12 cellular contexts compared by ENCODE assay signal in the genomic region with DNA sequence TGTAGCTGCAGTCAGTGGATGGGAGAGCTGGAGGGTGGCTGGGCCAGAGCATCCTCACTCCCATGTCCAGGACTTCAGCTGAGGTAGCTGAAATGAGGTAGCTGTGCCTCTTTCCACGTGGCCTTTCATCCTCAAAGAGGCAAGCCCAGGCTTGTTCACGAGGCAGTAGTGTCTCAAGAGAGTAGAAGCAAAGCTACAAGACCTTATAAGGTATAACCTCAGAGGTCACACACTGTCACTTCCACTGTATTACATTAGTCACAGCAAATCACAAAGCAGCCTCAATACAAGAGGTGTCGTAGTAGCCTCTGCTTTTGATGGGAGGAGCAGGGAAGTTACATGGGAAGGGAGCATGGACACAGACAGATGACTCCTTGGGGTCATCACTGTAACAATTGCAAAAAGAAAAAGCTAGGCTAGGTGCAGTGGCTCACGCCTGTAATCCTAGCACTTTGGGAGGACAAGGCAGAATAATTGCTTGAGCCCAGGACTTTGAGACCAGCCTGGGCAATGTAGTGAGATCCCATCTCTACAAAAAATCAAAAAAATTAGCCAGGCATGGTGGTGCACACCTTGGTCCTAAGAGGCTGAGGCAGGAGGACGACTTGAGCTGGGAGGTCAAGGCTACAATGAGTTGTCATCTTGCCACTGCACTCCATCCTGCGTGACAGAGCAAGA.
DNase-seq lines count a peak whose midpoint lies in the region; ATAC-seq, FAIRE-seq and TF ChIP-seq lines count a peak whose summit lies in the region.
"Had no signal": no experiment of that assay in that cellular context is flagged by ENCODE, and none has a peak within 500 bp of the region (broad histone marks: within the 10 kb centered on the region; RNA-seq: fewer than 3 reads in every experiment).

No MANE protein-coding gene starts in this region.

- FAIRE-seq in GM12891 (lab: Jason Lieb, UNC), result no peak

- H3K27me3 Mint-ChIP-seq in activated T-cell treated with anti-CD3 and anti-CD28 coated beads, Interleukin-2, amount 50 U/mL, for 72 hours (ENCODE audit: low read depth), result no peaks in the 10 kb centered on the region
- no peaks in the 10 kb centered on the region for H3K27me3 Mint-ChIP-seq in activated T-cell treated with anti-CD3 and anti-CD28 coated beads, Interleukin-2, amount 50 U/mL, for 24 hours
- H3K27me3 Mint-ChIP-seq in activated T-helper 17 cell treated with anti-CD3 and anti-CD28 coated beads, Interleukin-2, amount 50 U/mL, for 72 hours, result peaks cover 4% of the 10 kb centered on the region
- H3K27me3 Mint-ChIP-seq in T-cell, result peaks cover 0 to 4% of the 10 kb centered on the region in 2 donors

- ATAC-seq in activated T-cell treated with anti-CD3 and anti-CD28 coated beads, Interleukin-2, amount 50 U/mL, for 72 hours (replicated peaks in 1 of 2), result peak; percentile 67 to 83
- ATAC-seq in HG03439 (IDR thresholded peaks at IDR 0.05; ENCODE audit: unreplicated experiment) (peak; percentile 74), T-cell (replicated peaks in 1 of 4) (no peak), GM19455 (IDR thresholded peaks at IDR 0.05; ENCODE audit: unreplicated experiment) (no peak)
- peak; percentile 77 for ATAC-seq in activated T-helper 17 cell treated with anti-CD3 and anti-CD28 coated beads, Interleukin-2, amount 50 U/mL, for 72 hours (replicated peaks)
- peak; percentile 70 for ATAC-seq in stimulated activated effector memory CD8-positive, alpha-beta T cell treated with anti-CD3 and anti-CD28 coated beads, Interleukin-12 subunit alpha, Interleukin-12 subunit beta, amount 100 ng/mL, for 72 hours

- H3K36me3 Mint-ChIP-seq in activated T-cell treated with anti-CD3 and anti-CD28 coated beads, Interleukin-2, amount 50 U/mL, for 72 hours (ENCODE audit: insufficient read depth in 2 of 2), result peaks cover 0 to 5% of the 10 kb centered on the region in 2 donors
- H3K36me3 Mint-ChIP-seq in activated T-cell treated with anti-CD3 and anti-CD28 coated beads, Interleukin-2, amount 50 U/mL, for 24 hours (ENCODE audit: low read depth), result no peaks in the 10 kb centered on the region
- no peaks in the 10 kb centered on the region for H3K36me3 Mint-ChIP-seq in activated T-helper 17 cell treated with anti-CD3 and anti-CD28 coated beads, Interleukin-2, amount 50 U/mL, for 72 hours (ENCODE audit: low read depth)
- H3K36me3 Mint-ChIP-seq in stimulated activated effector memory CD8-positive, alpha-beta T cell treated with anti-CD3 and anti-CD28 coated beads, Interleukin-12 subunit alpha, Interleukin-12 subunit beta, amount 100 ng/mL, for 72 hours, result no peaks in the 10 kb centered on the region
- no peaks in the 10 kb centered on the region for H3K36me3 Mint-ChIP-seq in T-cell

- no peak overlapping the region for H3K4me3 Mint-ChIP-seq in activated T-cell treated with anti-CD3 and anti-CD28 coated beads, Interleukin-2, amount 50 U/mL, for 72 hours
- no peak overlapping the region for H3K4me3 Mint-ChIP-seq in activated T-cell treated with anti-CD3 and anti-CD28 coated beads, Interleukin-2, amount 50 U/mL, for 24 hours
- no peak overlapping the region for H3K4me3 Mint-ChIP-seq in activated T-helper 17 cell treated with anti-CD3 and anti-CD28 coated beads, Interleukin-2, amount 50 U/mL, for 72 hours
- H3K4me3 Mint-ChIP-seq in stimulated activated effector memory CD8-positive, alpha-beta T cell treated with anti-CD3 and anti-CD28 coated beads, Interleukin-12 subunit alpha, Interleukin-12 subunit beta, amount 100 ng/mL, for 72 hours, result no peak overlapping the region
- H3K4me3 Mint-ChIP-seq in T-cell, result no peak overlapping the region

- TF ChIP-seq POLR2A in GM12891 (IDR thresholded peaks at IDR 0.05; ENCODE audit: low read depth, low read length), result no peak

- no peaks in the 10 kb centered on the region for H3K4me1 Mint-ChIP-seq in activated T-cell treated with anti-CD3 and anti-CD28 coated beads, Interleukin-2, amount 50 U/mL, for 72 hours (ENCODE audit: low read depth)
- no peaks in the 10 kb centered on the region for H3K4me1 Mint-ChIP-seq in activated T-cell treated with anti-CD3 and anti-CD28 coated beads, Interleukin-2, amount 50 U/mL, for 24 hours (ENCODE audit: low read depth)
- H3K4me1 Mint-ChIP-seq in activated T-helper 17 cell treated with anti-CD3 and anti-CD28 coated beads, Interleukin-2, amount 50 U/mL, for 72 hours, result no peaks in the 10 kb centered on the region
- no peaks in the 10 kb centered on the region for H3K4me1 Mint-ChIP-seq in stimulated activated effector memory CD8-positive, alpha-beta T cell treated with anti-CD3 and anti-CD28 coated beads, Interleukin-12 subunit alpha, Interleukin-12 subunit beta, amount 100 ng/mL, for 72 hours
- no peaks in the 10 kb centered on the region for H3K4me1 Mint-ChIP-seq in T-cell

- H3K9me3 Mint-ChIP-seq in activated T-cell treated with anti-CD3 and anti-CD28 coated beads, Interleukin-2, amount 50 U/mL, for 72 hours, result peaks cover 2% of the 10 kb centered on the region in 2 donors
- H3K9me3 Mint-ChIP-seq in activated T-cell treated with anti-CD3 and anti-CD28 coated beads, Interleukin-2, amount 50 U/mL, for 24 hours, result no peaks in the 10 kb centered on the region
- peaks cover 3% of the 10 kb centered on the region for H3K9me3 Mint-ChIP-seq in activated T-helper 17 cell treated with anti-CD3 and anti-CD28 coated beads, Interleukin-2, amount 50 U/mL, for 72 hours
- H3K9me3 Mint-ChIP-seq in stimulated activated effector memory CD8-positive, alpha-beta T cell treated with anti-CD3 and anti-CD28 coated beads, Interleukin-12 subunit alpha, Interleukin-12 subunit beta, amount 100 ng/mL, for 72 hours, result no peaks in the 10 kb centered on the region
- no peaks in the 10 kb centered on the region for H3K9me3 Mint-ChIP-seq in T-cell

- H3K27ac Mint-ChIP-seq in activated T-cell treated with anti-CD3 and anti-CD28 coated beads, Interleukin-2, amount 50 U/mL, for 72 hours, result no peak overlapping the region
- no peak overlapping the region for H3K27ac Mint-ChIP-seq in activated T-cell treated with anti-CD3 and anti-CD28 coated beads, Interleukin-2, amount 50 U/mL, for 24 hours
- no peak overlapping the region for H3K27ac Mint-ChIP-seq in activated T-helper 17 cell treated with anti-CD3 and anti-CD28 coated beads, Interleukin-2, amount 50 U/mL, for 72 hours
- H3K27ac Mint-ChIP-seq in stimulated activated effector memory CD8-positive, alpha-beta T cell treated with anti-CD3 and anti-CD28 coated beads, Interleukin-12 subunit alpha, Interleukin-12 subunit beta, amount 100 ng/mL, for 72 hours, result peak overlapping the region; percentile 43
- H3K27ac Mint-ChIP-seq in T-cell, result no peak overlapping the region

- DNase-seq in activated T-cell treated with anti-CD3 and anti-CD28 coated beads, Interleukin-2, amount 50 U/mL, for 72 hours, result peak in 1 of 2 donors; percentile 16
- no peak for DNase-seq in activated T-cell treated with anti-CD3 and anti-CD28 coated beads, Interleukin-2, amount 50 U/mL, for 24 hours
- no peak for DNase-seq in stimulated activated effector memory CD8-positive, alpha-beta T cell treated with anti-CD3 and anti-CD28 coated beads, Interleukin-12 subunit alpha, Interleukin-12 subunit beta, amount 100 ng/mL, for 72 hours (ENCODE audit: low spot score in 2 of 2)
- DNase-seq in GM12891 (ENCODE audit: insufficient read length, low spot score) (no peak), T-cell (no peak)
- DNase-seq: activated CD8-positive, alpha-beta memory T cell treated with anti-CD3 and anti-CD28 coated beads for 24 hours; anterior cingulate cortex; NCI-H146; stimulated activated CD4-positive, alpha-beta T cell treated with anti-CD3 and anti-CD28 coated beads, Interleukin-4, amount 100 ng/mL, for 1 hour had no signal

- POLR2A ChIA-PET in T-cell (lab: Charles Lee), result no interaction called here

- CTCF ChIA-PET in T-cell (lab: Charles Lee), result no interaction called here

TF ChIP-seq in GM12891, 5 proteins besides CTCF, POLR2A, EP300 and RAD21:
- TF ChIP-seq PAX5 (IDR thresholded peaks at IDR 0.05; ENCODE audit: insufficient read depth, low read length, severe bottlenecking) (no peak), POU2F2 (IDR thresholded peaks at IDR 0.05; ENCODE audit: low read depth, low read length) (no peak)

Comparison
In these comparisons a context has a peak if more than half of its experiments do, and no peak if none do; other contexts are left out.
1. ATAC-seq: peak in activated T-cell treated with anti-CD3 and anti-CD28 coated beads, Interleukin-2, amount 50 U/mL, for 72 hours (2 of 2), HG03439 (single experiment), activated T-helper 17 cell treated with anti-CD3 and anti-CD28 coated beads, Interleukin-2, amount 50 U/mL, for 72 hours (single experiment) and stimulated activated effector memory CD8-positive, alpha-beta T cell treated with anti-CD3 and anti-CD28 coated beads, Interleukin-12 subunit alpha, Interleukin-12 subunit beta, amount 100 ng/mL, for 72 hours (single experiment); none in T-cell (0 of 4) and GM19455 (single experiment).